11 cellular contexts compared by ENCODE assay signal in the genomic region with DNA sequence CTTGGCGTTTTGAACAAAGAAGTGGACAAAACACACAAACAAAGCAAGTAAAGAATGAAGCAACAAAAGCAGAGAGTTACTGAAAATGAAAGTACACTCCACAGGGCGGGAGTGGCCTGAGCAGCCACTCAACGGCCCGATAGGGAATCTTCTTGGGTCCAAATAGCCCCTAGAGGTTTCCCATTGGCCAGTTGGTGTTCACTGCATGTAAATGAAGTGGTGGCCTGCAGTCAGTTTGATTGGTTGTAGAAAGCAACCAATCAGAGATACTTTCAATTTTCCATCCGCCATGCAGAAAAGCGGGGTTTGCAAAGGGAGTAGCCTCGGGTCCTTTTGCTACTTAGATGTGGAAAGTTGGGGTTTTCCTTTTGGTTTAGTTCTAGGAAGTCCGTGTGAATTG. TPM values are rescaled to one million over a fixed set of nuclear protein-coding genes. Genes with fewer than 3 reads are reported as not detected.
DNase-seq lines count a peak whose midpoint lies in the region; ATAC-seq and TF ChIP-seq lines count a peak whose summit lies in the region.
"Had no signal": no experiment of that assay in that cellular context is flagged by ENCODE, and none has a peak within 500 bp of the region (broad histone marks: within the 10 kb centered on the region; RNA-seq: fewer than 3 reads in every experiment).

No MANE protein-coding gene starts in this region.

- peak; percentile 72 for ATAC-seq in activated CD8-positive, alpha-beta memory T cell treated with anti-CD3 and anti-CD28 coated beads, Interleukin-2, amount 10 ng/mL, durations not matched to agents 7 days and 5 days
- ATAC-seq in GM21360 (IDR thresholded peaks at IDR 0.05; ENCODE audit: unreplicated experiment), result no peak

- H2AFZ ChIP-seq in OCI-LY1 (ENCODE audit: low read length), result no peak overlapping the region

- H3F3A ChIP-seq in OCI-LY1 (ENCODE audit: insufficient read depth, low read length), result no peaks in the 10 kb centered on the region

- intact Hi-C loops in esophagus squamous epithelium (cut with DNase I), result no loop called here
- intact Hi-C loops in CD14-positive monocyte (cut with micrococcal nuclease), result no loop called here

- DNase-seq in activated CD8-positive, alpha-beta memory T cell treated with anti-CD3 and anti-CD28 coated beads, Interleukin-2, amount 10 ng/mL, durations not matched to agents 7 days and 5 days, result no peak
- DNase-seq in activated CD8-positive, alpha-beta memory T cell treated with anti-CD3 and anti-CD28 coated beads for 24 hours, result no peak
- DNase-seq in fibroblast of gingiva (ENCODE audit: low read depth) (peak; percentile 60), esophagus squamous epithelium (lab: John Stamatoyannopoulos, UW) (no peak), GM10266 (ENCODE audit: extremely low spot score) (no peak), CD14-positive monocyte (ENCODE audit: low spot score) (no peak)
- DNase-seq: activated CD4-positive, alpha-beta T cell treated with anti-CD3 and anti-CD28 coated beads for 48 hours; pancreas; Peyer's patch had no signal

- H3K9ac ChIP-seq in OCI-LY1 (ENCODE audit: low read length), result no peak overlapping the region

- H3K4me1 ChIP-seq in OCI-LY1 (ENCODE audit: insufficient read depth, low read length, severe bottlenecking) (no peaks in the 10 kb centered on the region), esophagus squamous epithelium (peaks cover 0 to 5% (median 0%) of the 10 kb centered on the region in 3 donors)
- H3K4me1 ChIP-seq: pancreas, Peyer's patch had no signal

- peaks cover 3% of the 10 kb centered on the region; the same call in 1 of the 2 replicates for H3K27me3 ChIP-seq in OCI-LY1 (ENCODE audit: insufficient read depth, low read length)
- no peaks in the 10 kb centered on the region for H3K27me3 ChIP-seq in esophagus squamous epithelium
- H3K27me3 ChIP-seq: pancreas, Peyer's patch had no signal

- TF ChIP-seq CTCF in OCI-LY1 (IDR thresholded peaks at IDR 0.05; ENCODE audit: low read length) (no peak), esophagus squamous epithelium (IDR thresholded peaks at IDR 0.05) (no peak), GM10266 (IDR thresholded peaks at IDR 0.05; ENCODE audit: control insufficient read depth, insufficient read depth, low read depth, missing control alignments) (no peak), CD14-positive monocyte (IDR thresholded peaks at IDR 0.05) (no peak)

- H3K36me3 ChIP-seq in OCI-LY1 (ENCODE audit: insufficient read depth, low read length), result no peaks in the 10 kb centered on the region
- peaks cover 0 to 27% (median 0%) of the 10 kb centered on the region in 3 donors for H3K36me3 ChIP-seq in esophagus squamous epithelium
- H3K36me3 ChIP-seq: pancreas had no signal

- no peaks in the 10 kb centered on the region for H3K9me2 ChIP-seq in OCI-LY1 (ENCODE audit: low read depth, low read length)

- no peak overlapping the region for H3K4me3 Mint-ChIP-seq in activated CD8-positive, alpha-beta memory T cell treated with anti-CD3 and anti-CD28 coated beads, Interleukin-2, amount 10 ng/mL, durations not matched to agents 7 days and 5 days
- H3K4me3 Mint-ChIP-seq in CD14-positive monocyte, result no peak overlapping the region

- no peaks in the 10 kb centered on the region for H4K20me1 ChIP-seq in OCI-LY1 (ENCODE audit: insufficient read depth, low read length)

- no peaks in the 10 kb centered on the region for H3K9me3 Mint-ChIP-seq in activated CD8-positive, alpha-beta memory T cell treated with anti-CD3 and anti-CD28 coated beads, Interleukin-2, amount 10 ng/mL, durations not matched to agents 7 days and 5 days (ENCODE audit: low read depth)
- H3K9me3 Mint-ChIP-seq in CD14-positive monocyte, result peaks cover 0 to 1% (median 0%) of the 10 kb centered on the region in 7 donors

- H3K27ac ChIP-seq in OCI-LY1 (ENCODE audit: low read depth, low read length, poor library complexity, severe bottlenecking) (no peak overlapping the region), esophagus squamous epithelium (no peak overlapping the region)
- H3K27ac ChIP-seq: pancreas, Peyer's patch had no signal

- CTCF ChIA-PET in activated CD8-positive, alpha-beta memory T cell treated with anti-CD3 and anti-CD28 coated beads, Interleukin-2, amount 10 ng/mL, durations not matched to agents 7 days and 5 days (lab: Charles Lee), result no interaction called here

- H3K4me2 ChIP-seq in OCI-LY1 (ENCODE audit: low read length), result peak overlapping the region; percentile 16; the same call in 1 of the 2 replicates

- H3K27ac Mint-ChIP-seq in activated CD8-positive, alpha-beta memory T cell treated with anti-CD3 and anti-CD28 coated beads, Interleukin-2, amount 10 ng/mL, durations not matched to agents 7 days and 5 days, result no peak overlapping the region
- H3K27ac Mint-ChIP-seq in CD14-positive monocyte, result no peak overlapping the region

- H3K36me3 Mint-ChIP-seq in activated CD8-positive, alpha-beta memory T cell treated with anti-CD3 and anti-CD28 coated beads, Interleukin-2, amount 10 ng/mL, durations not matched to agents 7 days and 5 days, result no peaks in the 10 kb centered on the region
- H3K36me3 Mint-ChIP-seq in CD14-positive monocyte, result peaks cover 35 to 38% of the 10 kb centered on the region in 2 donors

- TF ChIP-seq POLR2A in esophagus squamous epithelium (IDR thresholded peaks at IDR 0.05), result no peak

- peaks cover 4% of the 10 kb centered on the region for H3K4me1 Mint-ChIP-seq in activated CD8-positive, alpha-beta memory T cell treated with anti-CD3 and anti-CD28 coated beads, Interleukin-2, amount 10 ng/mL, durations not matched to agents 7 days and 5 days
- H3K4me1 Mint-ChIP-seq in CD14-positive monocyte, result no peaks in the 10 kb centered on the region

- H3K9me3 ChIP-seq in OCI-LY1 (ENCODE audit: low read length), result no peaks in the 10 kb centered on the region
- no peaks in the 10 kb centered on the region for H3K9me3 ChIP-seq in esophagus squamous epithelium
- H3K9me3 ChIP-seq: pancreas, Peyer's patch had no signal

- peaks cover 14% of the 10 kb centered on the region for H3K27me3 Mint-ChIP-seq in activated CD8-positive, alpha-beta memory T cell treated with anti-CD3 and anti-CD28 coated beads, Interleukin-2, amount 10 ng/mL, durations not matched to agents 7 days and 5 days
- H3K27me3 Mint-ChIP-seq in CD14-positive monocyte (ENCODE audit: low read depth in 3 of 3), result no peaks in the 10 kb centered on the region

- H3K4me3 ChIP-seq in OCI-LY1 (ENCODE audit: low read depth, low read length, poor library complexity, severe bottlenecking), result no peak overlapping the region
- peak overlapping the region in 1 of 4 donors; percentile 19 for H3K4me3 ChIP-seq in esophagus squamous epithelium
- H3K4me3 ChIP-seq: pancreas, Peyer's patch had no signal

- no peaks in the 10 kb centered on the region for H3K79me2 ChIP-seq in OCI-LY1 (ENCODE audit: insufficient read depth, low read length)

- 75 to 79% methylated on average over 8 of the region's 8 CpGs for WGBS in esophagus squamous epithelium, 2 donors

RNA-seq across cellular contexts. Expression of a gene that starts 31.6 kb away (rescaled TPM):
- total RNA-seq in activated CD8-positive, alpha-beta memory T cell treated with anti-CD3 and anti-CD28 coated beads, Interleukin-2, amount 10 ng/mL, durations not matched to agents 7 days and 5 days, result 1 to 10 TPM in 1 of 2 experiments, under 1 TPM in 1; 0.44 to 4.6 TPM
- total RNA-seq in esophagus squamous epithelium, result 100 to 1,000 TPM in 1 of 4 donors, 10 to 100 TPM in 2, 1 to 10 TPM in 1; 5.7 to 176 (median 45.7) TPM
- 10 to 100 TPM; 47.3 to 61.0 TPM for polyA plus RNA-seq in CD14-positive monocyte
